ENCODE assay signal across 15 cellular contexts in the genomic region with DNA sequence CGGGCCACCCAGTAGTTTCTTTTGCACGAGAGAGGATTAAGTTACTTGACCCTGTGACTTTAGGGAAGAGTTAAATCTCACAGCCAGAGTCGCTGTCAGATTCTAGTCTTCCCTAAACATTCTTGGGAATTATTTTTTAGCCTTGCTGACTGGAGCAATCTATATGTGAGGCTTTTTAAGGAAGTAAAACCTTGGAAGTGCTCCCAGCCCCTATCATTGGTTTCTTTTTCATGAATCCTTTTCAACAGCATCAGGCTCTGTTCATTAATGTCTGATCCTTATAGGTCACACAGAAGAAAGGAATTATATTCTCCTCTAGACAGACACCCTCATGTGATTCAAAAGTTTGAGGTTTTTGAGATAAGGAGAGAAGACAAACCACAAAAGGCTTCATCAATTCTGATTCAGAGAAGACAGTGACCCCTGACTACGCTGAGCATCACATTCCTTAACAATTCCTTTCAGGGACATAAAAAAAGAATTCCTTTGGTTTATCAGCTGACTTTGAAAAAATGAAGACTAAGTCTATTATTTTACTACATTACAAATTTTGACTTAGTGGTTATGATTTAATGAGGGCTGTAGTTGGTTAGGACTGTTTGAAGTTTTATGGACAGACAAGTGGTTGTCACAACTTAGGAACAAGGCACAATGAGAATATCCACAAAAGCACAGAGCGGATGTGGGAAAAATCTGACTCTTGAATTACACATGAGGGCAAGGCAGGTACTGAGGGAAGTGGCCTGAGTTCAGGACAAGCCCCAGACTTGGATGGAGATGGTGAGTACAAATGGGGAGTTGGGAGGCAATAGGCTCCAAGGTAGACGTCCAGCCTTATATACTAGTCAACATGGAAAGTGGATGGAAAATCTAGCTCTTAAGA.
DNase-seq lines count a peak whose midpoint lies in the region; ATAC-seq and TF ChIP-seq lines count a peak whose summit lies in the region.
"Had no signal": no experiment of that assay in that cellular context is flagged by ENCODE, and none has a peak within 500 bp of the region (broad histone marks: within the 10 kb centered on the region; RNA-seq: fewer than 3 reads in every experiment).

No MANE protein-coding gene starts in this region.

- no peaks in the 10 kb centered on the region for H3K36me3 ChIP-seq in heart right ventricle
- H3K36me3 ChIP-seq: uterus had no signal

- TF ChIP-seq CTCF in fibroblast of the aortic adventitia (IDR thresholded peaks at IDR 0.05; ENCODE audit: insufficient read depth, low read length) (no peak), heart right ventricle (IDR thresholded peaks at IDR 0.05) (no peak)

- intact Hi-C loops in heart right ventricle (cut with DNase I): no loop called here

- no peak overlapping the region for H3K27ac ChIP-seq in heart right ventricle
- H3K27ac ChIP-seq: uterus had no signal

- H3K4me1 ChIP-seq in heart right ventricle: no peaks in the 10 kb centered on the region
- H3K4me1 ChIP-seq: uterus had no signal

- H3K9me3 ChIP-seq in heart right ventricle: no peaks in the 10 kb centered on the region
- H3K9me3 ChIP-seq: uterus had no signal

- DNase-seq in ELR (ENCODE audit: low read depth) (peak; percentile 86), RPMI7951 (ENCODE audit: low read depth) (peak; percentile 89), fibroblast of the aortic adventitia (ENCODE audit: low read depth) (peak; percentile 70), renal cortical epithelial cell (ENCODE audit: low read depth) (peak; percentile 69), NCI-H524 treated with DMSO at 0.1 percent for 48 hours (lab: John Stamatoyannopoulos, UW) (no peak), heart right ventricle (no peak), SIG-M5 treated with dmso at 0.1 percent for 504 hours (lab: John Stamatoyannopoulos, UW; ENCODE audit: unreplicated experiment) (no peak)
- DNase-seq: activated CD4-positive, alpha-beta T cell treated with anti-CD3 and anti-CD28 coated beads, Interleukin-2, amount 50 U/mL, for 1 hour; activated naive CD4-positive, alpha-beta T cell treated with anti-CD3 and anti-CD28 coated beads, Interleukin-2, amount 10 ng/mL, durations not matched to agents 7 days and 5 days; dermis blood vessel endothelial cell; NCI-H526; stimulated activated CD4-positive, alpha-beta T cell treated with anti-CD3 and anti-CD28 coated beads, Interleukin-12 subunit alpha, Interleukin-12 subunit beta, amount 100 ng/mL, for 4 hours; stimulated activated CD8-positive, alpha-beta memory T cell treated with anti-CD3 and anti-CD28 coated beads, Interleukin-4, amount 100 ng/mL, for 48 hours; uterus had no signal

- 61 to 62% methylated on average over 6 of the region's 6 CpGs for WGBS in heart right ventricle, 2 donors

- H3K4me3 ChIP-seq in fibroblast of the aortic adventitia (ENCODE audit: low read depth, low read length) (no peak overlapping the region), heart right ventricle (no peak overlapping the region)
- H3K4me3 ChIP-seq: uterus had no signal

- H3K27me3 ChIP-seq in heart right ventricle: no peaks in the 10 kb centered on the region
- H3K27me3 ChIP-seq: uterus had no signal

- ATAC-seq in GM18861 (IDR thresholded peaks at IDR 0.05; ENCODE audit: unreplicated experiment) (no peak), heart right ventricle (no peak)

Comparison
In these comparisons a context has a peak if more than half of its experiments do, and no peak if none do; other contexts are left out.
1. DNase-seq: peak in ELR (single experiment), RPMI7951 (single experiment), fibroblast of the aortic adventitia (single experiment) and renal cortical epithelial cell (single experiment); none in NCI-H524 treated with DMSO at 0.1 percent for 48 hours (single experiment), heart right ventricle (0 of 2) and SIG-M5 treated with dmso at 0.1 percent for 504 hours (single experiment).